8 cellular contexts compared by ENCODE assay signal in genomic region chr2:69789129-69789528, GRCh38. TPM values are rescaled to one million over a fixed set of nuclear protein-coding genes. Genes with fewer than 3 reads are reported as not detected.
DNase-seq lines count a peak whose midpoint lies in the region; ATAC-seq, FAIRE-seq and TF ChIP-seq lines count a peak whose summit lies in the region.

No MANE protein-coding gene starts in this region.

- no peak for TF ChIP-seq CTCF in heart right ventricle (IDR thresholded peaks at IDR 0.05)

- 77 to 78% methylated on average over 5 of the region's 5 CpGs for WGBS in heart right ventricle, 2 donors

- peaks cover 0 to 45% (median 0%) of the 10 kb centered on the region in 9 donors for H3K36me3 ChIP-seq in heart right ventricle

- peak overlapping the region in 8 of 10 donors; percentile 32 to 84 (median 76) for H3K27ac ChIP-seq in heart right ventricle

- DNase-seq in heart right ventricle (no peak), Right ventricle myocardium superior (no peak), RCC 7860 (ENCODE audit: low spot score) (peak; percentile 51), islet precursor cell (peak; percentile 97), NCI-H69 (lab: John Stamatoyannopoulos, UW) (no peak), 8988T (no peak), KBM-7 (no peak), DMS 273 treated with DMSO at 0.1 percent for 48 hours (lab: John Stamatoyannopoulos, UW) (no peak)

- in situ Hi-C loops in KBM-7 (cut with MboI; ENCODE audit: low pct_unique_long_range_greater_than_20kb, low sequenced_read_pairs), result no loop called here

- H3K9me3 ChIP-seq in heart right ventricle, result no peaks in the 10 kb centered on the region

- ATAC-seq in heart right ventricle (peak in 7 of 8 donors; percentile 45 to 80 (median 61)), Right ventricle myocardium superior (ENCODE audit: poor library complexity) (no peak)

- no peaks in the 10 kb centered on the region for H3K27me3 ChIP-seq in heart right ventricle

- intact Hi-C loops in heart right ventricle (cut with DNase I) (no loop called here), Right ventricle myocardium superior (cut with DNase I) (no loop called here)

- peaks cover 0 to 25% (median 20%) of the 10 kb centered on the region in 9 donors for H3K4me1 ChIP-seq in heart right ventricle

- no peak for FAIRE-seq in RCC 7860 (lab: Jason Lieb, UNC)

- no peak overlapping the region for H3K4me3 ChIP-seq in heart right ventricle

RNA-seq across cellular contexts. Expression of gene GMCL1, which starts 40.3 kb away (rescaled TPM):
- total RNA-seq in heart right ventricle, result 1 to 10 TPM; 4.3 to 8.0 (median 5.1) TPM
- 1 to 10 TPM; 2.9 to 3.3 TPM for polyA plus RNA-seq in heart right ventricle
- total RNA-seq in Right ventricle myocardium superior, result 4.1 TPM

RNA-seq across cellular contexts. Expression of gene ANXA4, which starts 47.2 kb away (rescaled TPM):
- total RNA-seq in heart right ventricle, result 10 to 100 TPM; 17.9 to 36.7 (median 26.2) TPM
- polyA plus RNA-seq in heart right ventricle, result 10 to 100 TPM; 12.0 to 20.2 TPM
- 22.5 TPM for total RNA-seq in Right ventricle myocardium superior

Comparison
In these comparisons a context has a peak if more than half of its experiments do, and no peak if none do; other contexts are left out.
1. DNase-seq: peak in RCC 7860 (single experiment) and islet precursor cell (single experiment); none in heart right ventricle (0 of 2), Right ventricle myocardium superior (single experiment), NCI-H69 (single experiment), 8988T (single experiment), KBM-7 (single experiment) and DMS 273 treated with DMSO at 0.1 percent for 48 hours (single experiment).